13 cellular contexts compared by ENCODE assay signal in genomic region chr15:68389041-68389930, GRCh38. TPM values are rescaled to one million over a fixed set of nuclear protein-coding genes. Genes with fewer than 3 reads are reported as not detected.
DNase-seq lines count a peak whose midpoint lies in the region; ATAC-seq and TF ChIP-seq lines count a peak whose summit lies in the region.
"Had no signal": no experiment of that assay in that cellular context is flagged by ENCODE, and none has a peak within 500 bp of the region (broad histone marks: within the 10 kb centered on the region; RNA-seq: fewer than 3 reads in every experiment).

No MANE protein-coding gene starts in this region.

- peak overlapping the region; percentile 10 for H3K4me3 Mint-ChIP-seq in natural killer cell treated with Interleukin-12 subunit alpha and Interleukin-12 subunit beta and Interleukin-15 and Interleukin-18, amount 100 ng/mL, for 72 hours

- H3K36me3 Mint-ChIP-seq in natural killer cell treated with Interleukin-12 subunit alpha and Interleukin-12 subunit beta and Interleukin-15 and Interleukin-18, amount 100 ng/mL, for 72 hours: no peaks in the 10 kb centered on the region

- H3K27me3 ChIP-seq in BLaER1 treated with 17β-estradiol and CSF1 and Interleukin-3, amounts not matched to agents 10 nM and 100 nM: no peaks in the 10 kb centered on the region
- H3K27me3 ChIP-seq in Loucy (ENCODE audit: insufficient read depth, low read length, poor library complexity, severe bottlenecking): no peaks in the 10 kb centered on the region

- H3F3A ChIP-seq in Loucy (ENCODE audit: low read depth): no peaks in the 10 kb centered on the region

- no peak overlapping the region for H2AFZ ChIP-seq in Loucy (ENCODE audit: low read length)

- DNase-seq in cardiac fibroblast (ENCODE audit: low read depth in 2 of 2) (no peak), NCI-H2107 (lab: John Stamatoyannopoulos, UW) (no peak), NCI-H1694 (lab: John Stamatoyannopoulos, UW) (no peak), 8988T (no peak)
- peak; percentile 32 for DNase-seq in natural killer cell treated with Interleukin-12 subunit alpha and Interleukin-12 subunit beta and Interleukin-15 and Interleukin-18, amount 100 ng/mL, for 72 hours (ENCODE audit: low spot score)
- DNase-seq: activated naive CD4-positive, alpha-beta T cell treated with anti-CD3 and anti-CD28 coated beads, Interleukin-2, amount 50 U/mL, for 16 hours; NCI-H1105; NCI-H524 treated with DMSO at 0.1 percent for 48 hours; stimulated activated CD4-positive, alpha-beta T cell treated with anti-CD3 and anti-CD28 coated beads, Interleukin-2, amount 100 ng/mL, for 48 hours had no signal

- peaks cover 25 to 45% (median 36%) of the 10 kb centered on the region in 10 experiments for H3K4me1 ChIP-seq in BLaER1 treated with 17β-estradiol and CSF1 and Interleukin-3, amounts not matched to agents 10 nM and 100 nM
- H3K4me1 ChIP-seq in Loucy (ENCODE audit: insufficient read depth, low read length, poor library complexity, severe bottlenecking): peaks cover 17% of the 10 kb centered on the region

- H3K4me3 ChIP-seq in BLaER1 treated with 17β-estradiol and CSF1 and Interleukin-3, amounts not matched to agents 10 nM and 100 nM: peak overlapping the region in 4 of 10 experiments; percentile 28 to 47 (median 34); a peak in 5 of 20 replicates
- no peak overlapping the region for H3K4me3 ChIP-seq in Loucy (ENCODE audit: low read length, poor library complexity, severe bottlenecking)
- H3K4me3 ChIP-seq in cardiac fibroblast (replicated peaks in 1 of 2; ENCODE audit: low read depth in 2 of 2, low read length in 2 of 2): no peak overlapping the region

- H3K36me3 ChIP-seq in BLaER1 treated with 17β-estradiol and CSF1 and Interleukin-3, amounts not matched to agents 10 nM and 100 nM: no peaks in the 10 kb centered on the region
- H3K36me3 ChIP-seq in Loucy (ENCODE audit: insufficient read depth, low read length): no peaks in the 10 kb centered on the region

- H3K9ac ChIP-seq in BLaER1 treated with 17β-estradiol and CSF1 and Interleukin-3, amounts not matched to agents 10 nM and 100 nM: peak overlapping the region in 9 of 11 experiments; percentile 64 to 81 (median 75); a peak in 18 of 22 replicates
- no peak overlapping the region for H3K9ac ChIP-seq in Loucy (ENCODE audit: low read depth, low read length, poor library complexity, severe bottlenecking)

- ATAC-seq in natural killer cell treated with Interleukin-12 subunit alpha and Interleukin-12 subunit beta and Interleukin-15 and Interleukin-18, amount 100 ng/mL, for 72 hours: no peak
- no peak for ATAC-seq in GM21529 (IDR thresholded peaks at IDR 0.05; ENCODE audit: unreplicated experiment)

- peak overlapping the region; percentile 74 to 92 (median 85) for H3K4me2 ChIP-seq in BLaER1 treated with 17β-estradiol and CSF1 and Interleukin-3, amounts not matched to agents 10 nM and 100 nM
- no peak overlapping the region for H3K4me2 ChIP-seq in Loucy (ENCODE audit: low read depth, low read length, poor library complexity, severe bottlenecking)

- no peaks in the 10 kb centered on the region for H4K20me1 ChIP-seq in BLaER1 treated with 17β-estradiol and CSF1 and Interleukin-3, amounts not matched to agents 10 nM and 100 nM
- H4K20me1 ChIP-seq in Loucy (ENCODE audit: insufficient read depth, low read length, poor library complexity, severe bottlenecking): no peaks in the 10 kb centered on the region

- H3K9me3 Mint-ChIP-seq in natural killer cell treated with Interleukin-12 subunit alpha and Interleukin-12 subunit beta and Interleukin-15 and Interleukin-18, amount 100 ng/mL, for 72 hours: no peaks in the 10 kb centered on the region

- H3K4me1 Mint-ChIP-seq in natural killer cell treated with Interleukin-12 subunit alpha and Interleukin-12 subunit beta and Interleukin-15 and Interleukin-18, amount 100 ng/mL, for 72 hours (ENCODE audit: low read depth in 2 of 2): peaks cover 3 to 7% of the 10 kb centered on the region in 2 donors

- peaks cover 0 to 14% (median 11%) of the 10 kb centered on the region in 11 experiments; a peak in 17 of 22 replicates for H3K9me3 ChIP-seq in BLaER1 treated with 17β-estradiol and CSF1 and Interleukin-3, amounts not matched to agents 10 nM and 100 nM (replicated peaks in 1 of 11)
- H3K9me3 ChIP-seq in Loucy (ENCODE audit: insufficient read depth, low read depth, low read length): peaks cover 3% of the 10 kb centered on the region; the same call in 1 of the 2 replicates

- H3K79me2 ChIP-seq in Loucy (ENCODE audit: insufficient read depth, low read length): no peaks in the 10 kb centered on the region

- peaks cover 20 to 33% of the 10 kb centered on the region in 2 donors for H3K27me3 Mint-ChIP-seq in natural killer cell treated with Interleukin-12 subunit alpha and Interleukin-12 subunit beta and Interleukin-15 and Interleukin-18, amount 100 ng/mL, for 72 hours

- peak overlapping the region in 1 of 2 donors; percentile 10 for H3K27ac Mint-ChIP-seq in natural killer cell treated with Interleukin-12 subunit alpha and Interleukin-12 subunit beta and Interleukin-15 and Interleukin-18, amount 100 ng/mL, for 72 hours

- no peaks in the 10 kb centered on the region for H3K9me2 ChIP-seq in Loucy (replicated peaks; ENCODE audit: low read depth, low read length)

- peak overlapping the region in 10 of 11 experiments; percentile 8 to 92 (median 86); a peak in 18 of 22 replicates for H3K27ac ChIP-seq in BLaER1 treated with 17β-estradiol and CSF1 and Interleukin-3, amounts not matched to agents 10 nM and 100 nM
- H3K27ac ChIP-seq: epithelial cell of prostate had no signal

- peak; percentile 39; the same call in 1 of the 2 replicates for TF ChIP-seq CTCF in Loucy (conservative IDR thresholded peaks at IDR 0.05; ENCODE audit: low read length)
- peak; percentile 19 for TF ChIP-seq CTCF in cardiac fibroblast (IDR thresholded peaks at IDR 0.05; ENCODE audit: low read depth, low read length)

RNA-seq across cellular contexts. Expression of gene ITGA11, which starts 42.7 kb away (rescaled TPM):
- total RNA-seq in natural killer cell treated with Interleukin-12 subunit alpha and Interleukin-12 subunit beta and Interleukin-15 and Interleukin-18, amount 100 ng/mL, for 72 hours: under 1 TPM; 0.17 to 0.98 TPM
